ENCODE assay signal across 10 cellular contexts in genomic region chr1:93817819-93818569, GRCh38.
DNase-seq lines count a peak whose midpoint lies in the region; ATAC-seq, FAIRE-seq and TF ChIP-seq lines count a peak whose summit lies in the region.
"Had no signal": no experiment of that assay in that cellular context is flagged by ENCODE, and none has a peak within 500 bp of the region (broad histone marks: within the 10 kb centered on the region; RNA-seq: fewer than 3 reads in every experiment).

No MANE protein-coding gene starts in this region.

- TF ChIP-seq CTCF in esophagus muscularis mucosa (IDR thresholded peaks at IDR 0.05) (no peak), ovary (IDR thresholded peaks at IDR 0.05) (no peak)

- WGBS in esophagus muscularis mucosa = 80% methylated on average over 12 of the region's 12 CpGs
- 90 to 94% (median 91%) methylated on average over 12 of the region's 12 CpGs for whole genome bisulfite sequencing in ovary, 3 donors

- intact Hi-C loops in esophagus muscularis mucosa (cut with DNase I) (no loop called here), ovary (cut with DNase I) (loop anchor here in 2 of 4 donors (10.0 kb wide), 2 partner anchors 373 to 383 kb away; partner anchors contain the start of gene FNBP1L (in 1 of the 2))

- TF ChIP-seq POLR2A in esophagus muscularis mucosa (IDR thresholded peaks at IDR 0.05; ENCODE audit: low read depth) (no peak), H54 (IDR thresholded peaks at IDR 0.05; ENCODE audit: low read depth, low read length) (no peak), ovary (IDR thresholded peaks at IDR 0.05) (no peak)

- no peak for DNase-seq in activated CD4-positive, CD25-positive, alpha-beta regulatory T cell treated with anti-CD3 and anti-CD28 coated beads, Interleukin-2, amount 50 U/mL, for 72 hours
- peak; percentile 8 to 12 for DNase-seq in activated CD4-positive, alpha-beta T cell treated with anti-CD3 and anti-CD28 coated beads, Interleukin-2, amount 50 U/mL, for 4 hours
- DNase-seq in esophagus muscularis mucosa (ENCODE audit: extremely low spot score) (peak; percentile 74), H54 (ENCODE audit: insufficient read length, low spot score) (no peak), ovary (no peak)
- DNase-seq in stimulated activated naive CD4-positive, alpha-beta T cell treated with Interleukin-2 at 50 U/mL for 16 hours (lab: John Stamatoyannopoulos, UW) = peak; percentile 37

- TF ChIP-seq EP300 in esophagus muscularis mucosa (IDR thresholded peaks at IDR 0.05) = no peak
- TF ChIP-seq EP300 in ovary (IDR thresholded peaks at IDR 0.05) = no peak

- peaks cover 8 to 20% (median 15%) of the 10 kb centered on the region in 4 donors for H3K4me1 ChIP-seq in esophagus muscularis mucosa
- peaks cover 2% of the 10 kb centered on the region for H3K4me1 ChIP-seq in ovary (ENCODE audit: insufficient read depth)

- H3K27me3 ChIP-seq in esophagus muscularis mucosa (no peaks in the 10 kb centered on the region), ovary (no peaks in the 10 kb centered on the region)

- H3K9me3 ChIP-seq in esophagus muscularis mucosa (no peaks in the 10 kb centered on the region), ovary (no peaks in the 10 kb centered on the region)
- H3K9me3 ChIP-seq: A549 had no signal

- FAIRE-seq in H54 (lab: Jason Lieb, UNC) = no peak
- FAIRE-seq: A549 had no signal

- ATAC-seq in activated CD4-positive, CD25-positive, alpha-beta regulatory T cell treated with anti-CD3 and anti-CD28 coated beads, Interleukin-2, amount 50 U/mL, for 24 hours = peak; percentile 54 to 71
- no peak for ATAC-seq in HG02852 (IDR thresholded peaks at IDR 0.05; ENCODE audit: unreplicated experiment)
- ATAC-seq: A549 had no signal

- no peaks in the 10 kb centered on the region for H3K36me3 ChIP-seq in esophagus muscularis mucosa
- no peaks in the 10 kb centered on the region for H3K36me3 ChIP-seq in ovary

- H3K4me3 ChIP-seq in esophagus muscularis mucosa (no peak overlapping the region), ovary (no peak overlapping the region)
- H3K4me3 ChIP-seq: A549, lung had no signal

- peak overlapping the region in 2 of 4 donors; percentile 6 to 53 for H3K27ac ChIP-seq in esophagus muscularis mucosa (replicated peaks in 1 of 4)
- H3K27ac ChIP-seq in ovary = no peak overlapping the region

Comparison
In these comparisons a context has a peak if more than half of its experiments do, and no peak if none do; other contexts are left out.
1. DNase-seq: peak in activated CD4-positive, alpha-beta T cell treated with anti-CD3 and anti-CD28 coated beads, Interleukin-2, amount 50 U/mL, for 4 hours (2 of 2), esophagus muscularis mucosa (single experiment) and stimulated activated naive CD4-positive, alpha-beta T cell treated with Interleukin-2 at 50 U/mL for 16 hours (single experiment); none in activated CD4-positive, CD25-positive, alpha-beta regulatory T cell treated with anti-CD3 and anti-CD28 coated beads, Interleukin-2, amount 50 U/mL, for 72 hours (single experiment), H54 (single experiment) and ovary (0 of 5).